2 cellular contexts compared by ENCODE assay signal in the genomic region with DNA sequence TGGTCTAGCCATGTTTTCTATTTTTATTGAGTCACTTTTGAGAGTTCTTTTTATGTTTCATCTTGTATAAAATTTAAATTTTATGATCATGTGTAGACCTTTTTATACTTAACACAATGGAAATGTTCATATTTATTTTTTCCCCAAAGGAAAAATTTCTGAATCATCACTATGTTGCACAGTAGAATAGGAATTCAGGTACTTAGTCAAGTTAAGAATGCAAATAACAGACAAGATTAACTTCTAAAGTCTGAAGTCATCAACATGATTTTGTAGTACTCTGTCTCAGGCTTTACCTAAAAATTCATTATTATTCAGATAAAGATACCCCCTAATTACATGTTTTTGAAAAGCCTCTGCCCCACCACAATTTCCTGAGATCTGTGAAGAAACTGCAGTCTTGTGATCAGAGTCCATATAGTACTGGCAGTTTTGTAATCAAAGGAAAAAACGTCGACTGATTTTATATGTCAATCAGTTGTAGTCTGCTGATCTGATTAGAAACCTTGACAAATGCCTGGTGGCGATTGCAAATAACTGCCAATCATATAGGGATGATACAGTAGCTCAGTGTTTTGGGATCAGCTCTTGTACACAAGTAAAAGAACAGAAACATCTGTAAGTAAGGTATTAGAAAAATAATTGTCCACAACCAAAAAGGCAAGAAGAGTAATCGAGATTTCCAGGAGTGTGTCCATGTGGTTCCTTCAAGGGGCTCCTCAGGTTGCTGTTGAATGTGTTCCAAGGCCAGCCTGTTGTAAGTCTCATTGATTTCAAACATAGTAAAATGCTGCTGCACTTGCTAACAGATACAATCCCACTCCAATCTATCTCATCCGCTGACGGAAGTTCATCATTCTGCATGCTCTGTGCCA.
TF ChIP-seq lines count a peak whose summit lies in the region.

No MANE protein-coding gene starts in this region.

TF ChIP-seq in A549, 52 proteins besides CTCF, POLR2A, EP300 and RAD21:
- no peak for TF ChIP-seq PHF8 (IDR thresholded peaks at IDR 0.05; ENCODE audit: borderline replicate concordance, low read depth)
- no peak for TF ChIP-seq BHLHE40 (IDR thresholded peaks at IDR 0.05; ENCODE audit: low read depth, low read length)
- TF ChIP-seq, protein P1, sequence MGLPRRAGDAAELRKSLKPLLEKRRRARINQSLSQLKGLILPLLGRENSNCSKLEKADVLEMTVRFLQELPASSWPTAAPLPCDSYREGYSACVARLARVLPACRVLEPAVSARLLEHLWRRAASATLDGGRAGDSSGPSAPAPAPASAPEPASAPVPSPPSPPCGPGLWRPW (IDR thresholded peaks at IDR 0.05) = no peak
- no peak for TF ChIP-seq FOSL2 (IDR thresholded peaks at IDR 0.05)
- TF ChIP-seq FOSL2 (CRISPR knock-in tag; IDR thresholded peaks at IDR 0.05) = no peak
- TF ChIP-seq HOXB5 (CRISPR knock-in tag; IDR thresholded peaks at IDR 0.05) = no peak
- no peak for TF ChIP-seq NR3C1 (IDR thresholded peaks at IDR 0.05)
- no peak for TF ChIP-seq ZC3H11A (IDR thresholded peaks at IDR 0.05)
- TF ChIP-seq JUNB (IDR thresholded peaks at IDR 0.05) = peak; percentile 22; the same call in 1 of the 2 replicates

TF ChIP-seq in H1, 55 proteins besides CTCF, POLR2A, EP300 and RAD21:
- TF ChIP-seq KDM1A (IDR thresholded peaks at IDR 0.05; ENCODE audit: borderline replicate concordance, low read length) = no peak
- no peak for TF ChIP-seq KDM5A (IDR thresholded peaks at IDR 0.05; ENCODE audit: low read length)
- no peak for TF ChIP-seq CREB1 (IDR thresholded peaks at IDR 0.05)
- no peak for TF ChIP-seq EZH2 (IDR thresholded peaks at IDR 0.05; ENCODE audit: low read depth, low read length, severe bottlenecking)
- TF ChIP-seq, protein P2, sequence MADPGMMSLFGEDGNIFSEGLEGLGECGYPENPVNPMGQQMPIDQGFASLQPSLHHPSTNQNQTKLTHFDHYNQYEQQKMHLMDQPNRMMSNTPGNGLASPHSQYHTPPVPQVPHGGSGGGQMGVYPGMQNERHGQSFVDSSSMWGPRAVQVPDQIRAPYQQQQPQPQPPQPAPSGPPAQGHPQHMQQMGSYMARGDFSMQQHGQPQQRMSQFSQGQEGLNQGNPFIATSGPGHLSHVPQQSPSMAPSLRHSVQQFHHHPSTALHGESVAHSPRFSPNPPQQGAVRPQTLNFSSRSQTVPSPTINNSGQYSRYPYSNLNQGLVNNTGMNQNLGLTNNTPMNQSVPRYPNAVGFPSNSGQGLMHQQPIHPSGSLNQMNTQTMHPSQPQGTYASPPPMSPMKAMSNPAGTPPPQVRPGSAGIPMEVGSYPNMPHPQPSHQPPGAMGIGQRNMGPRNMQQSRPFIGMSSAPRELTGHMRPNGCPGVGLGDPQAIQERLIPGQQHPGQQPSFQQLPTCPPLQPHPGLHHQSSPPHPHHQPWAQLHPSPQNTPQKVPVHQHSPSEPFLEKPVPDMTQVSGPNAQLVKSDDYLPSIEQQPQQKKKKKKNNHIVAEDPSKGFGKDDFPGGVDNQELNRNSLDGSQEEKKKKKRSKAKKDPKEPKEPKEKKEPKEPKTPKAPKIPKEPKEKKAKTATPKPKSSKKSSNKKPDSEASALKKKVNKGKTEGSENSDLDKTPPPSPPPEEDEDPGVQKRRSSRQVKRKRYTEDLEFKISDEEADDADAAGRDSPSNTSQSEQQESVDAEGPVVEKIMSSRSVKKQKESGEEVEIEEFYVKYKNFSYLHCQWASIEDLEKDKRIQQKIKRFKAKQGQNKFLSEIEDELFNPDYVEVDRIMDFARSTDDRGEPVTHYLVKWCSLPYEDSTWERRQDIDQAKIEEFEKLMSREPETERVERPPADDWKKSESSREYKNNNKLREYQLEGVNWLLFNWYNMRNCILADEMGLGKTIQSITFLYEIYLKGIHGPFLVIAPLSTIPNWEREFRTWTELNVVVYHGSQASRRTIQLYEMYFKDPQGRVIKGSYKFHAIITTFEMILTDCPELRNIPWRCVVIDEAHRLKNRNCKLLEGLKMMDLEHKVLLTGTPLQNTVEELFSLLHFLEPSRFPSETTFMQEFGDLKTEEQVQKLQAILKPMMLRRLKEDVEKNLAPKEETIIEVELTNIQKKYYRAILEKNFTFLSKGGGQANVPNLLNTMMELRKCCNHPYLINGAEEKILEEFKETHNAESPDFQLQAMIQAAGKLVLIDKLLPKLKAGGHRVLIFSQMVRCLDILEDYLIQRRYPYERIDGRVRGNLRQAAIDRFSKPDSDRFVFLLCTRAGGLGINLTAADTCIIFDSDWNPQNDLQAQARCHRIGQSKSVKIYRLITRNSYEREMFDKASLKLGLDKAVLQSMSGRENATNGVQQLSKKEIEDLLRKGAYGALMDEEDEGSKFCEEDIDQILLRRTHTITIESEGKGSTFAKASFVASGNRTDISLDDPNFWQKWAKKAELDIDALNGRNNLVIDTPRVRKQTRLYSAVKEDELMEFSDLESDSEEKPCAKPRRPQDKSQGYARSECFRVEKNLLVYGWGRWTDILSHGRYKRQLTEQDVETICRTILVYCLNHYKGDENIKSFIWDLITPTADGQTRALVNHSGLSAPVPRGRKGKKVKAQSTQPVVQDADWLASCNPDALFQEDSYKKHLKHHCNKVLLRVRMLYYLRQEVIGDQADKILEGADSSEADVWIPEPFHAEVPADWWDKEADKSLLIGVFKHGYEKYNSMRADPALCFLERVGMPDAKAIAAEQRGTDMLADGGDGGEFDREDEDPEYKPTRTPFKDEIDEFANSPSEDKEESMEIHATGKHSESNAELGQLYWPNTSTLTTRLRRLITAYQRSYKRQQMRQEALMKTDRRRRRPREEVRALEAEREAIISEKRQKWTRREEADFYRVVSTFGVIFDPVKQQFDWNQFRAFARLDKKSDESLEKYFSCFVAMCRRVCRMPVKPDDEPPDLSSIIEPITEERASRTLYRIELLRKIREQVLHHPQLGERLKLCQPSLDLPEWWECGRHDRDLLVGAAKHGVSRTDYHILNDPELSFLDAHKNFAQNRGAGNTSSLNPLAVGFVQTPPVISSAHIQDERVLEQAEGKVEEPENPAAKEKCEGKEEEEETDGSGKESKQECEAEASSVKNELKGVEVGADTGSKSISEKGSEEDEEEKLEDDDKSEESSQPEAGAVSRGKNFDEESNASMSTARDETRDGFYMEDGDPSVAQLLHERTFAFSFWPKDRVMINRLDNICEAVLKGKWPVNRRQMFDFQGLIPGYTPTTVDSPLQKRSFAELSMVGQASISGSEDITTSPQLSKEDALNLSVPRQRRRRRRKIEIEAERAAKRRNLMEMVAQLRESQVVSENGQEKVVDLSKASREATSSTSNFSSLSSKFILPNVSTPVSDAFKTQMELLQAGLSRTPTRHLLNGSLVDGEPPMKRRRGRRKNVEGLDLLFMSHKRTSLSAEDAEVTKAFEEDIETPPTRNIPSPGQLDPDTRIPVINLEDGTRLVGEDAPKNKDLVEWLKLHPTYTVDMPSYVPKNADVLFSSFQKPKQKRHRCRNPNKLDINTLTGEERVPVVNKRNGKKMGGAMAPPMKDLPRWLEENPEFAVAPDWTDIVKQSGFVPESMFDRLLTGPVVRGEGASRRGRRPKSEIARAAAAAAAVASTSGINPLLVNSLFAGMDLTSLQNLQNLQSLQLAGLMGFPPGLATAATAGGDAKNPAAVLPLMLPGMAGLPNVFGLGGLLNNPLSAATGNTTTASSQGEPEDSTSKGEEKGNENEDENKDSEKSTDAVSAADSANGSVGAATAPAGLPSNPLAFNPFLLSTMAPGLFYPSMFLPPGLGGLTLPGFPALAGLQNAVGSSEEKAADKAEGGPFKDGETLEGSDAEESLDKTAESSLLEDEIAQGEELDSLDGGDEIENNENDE (IDR thresholded peaks at IDR 0.05; ENCODE audit: insufficient replicate concordance, low read length) = no peak
- no peak for TF ChIP-seq CTBP2 (IDR thresholded peaks at IDR 0.05; ENCODE audit: borderline replicate concordance, insufficient read depth, insufficient read length, low read length)
- TF ChIP-seq, protein P3, sequence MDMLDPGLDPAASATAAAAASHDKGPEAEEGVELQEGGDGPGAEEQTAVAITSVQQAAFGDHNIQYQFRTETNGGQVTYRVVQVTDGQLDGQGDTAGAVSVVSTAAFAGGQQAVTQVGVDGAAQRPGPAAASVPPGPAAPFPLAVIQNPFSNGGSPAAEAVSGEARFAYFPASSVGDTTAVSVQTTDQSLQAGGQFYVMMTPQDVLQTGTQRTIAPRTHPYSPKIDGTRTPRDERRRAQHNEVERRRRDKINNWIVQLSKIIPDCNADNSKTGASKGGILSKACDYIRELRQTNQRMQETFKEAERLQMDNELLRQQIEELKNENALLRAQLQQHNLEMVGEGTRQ (IDR thresholded peaks at IDR 0.05; ENCODE audit: low read length) = no peak
- no peak for TF ChIP-seq SIN3A (conservative IDR thresholded peaks at IDR 0.05 in 1 of 2, IDR thresholded peaks at IDR 0.05 in 1 of 2; ENCODE audit: low read depth in 1 of 2, low read length in 2 of 2)
